In genomic region chr2:187509667-187510417, GRCh38 we compare ENCODE assay signal across 19 cellular contexts. TPM values are rescaled to one million over a fixed set of nuclear protein-coding genes. Genes with fewer than 3 reads are reported as not detected.
DNase-seq lines count a peak whose midpoint lies in the region; ATAC-seq, FAIRE-seq and TF ChIP-seq lines count a peak whose summit lies in the region.
"Had no signal": no experiment of that assay in that cellular context is flagged by ENCODE, and none has a peak within 500 bp of the region (broad histone marks: within the 10 kb centered on the region; RNA-seq: fewer than 3 reads in every experiment).

No MANE protein-coding gene starts in this region.

- H3F3A ChIP-seq in GM23338 (replicated peaks; ENCODE audit: low read depth) (no peaks in the 10 kb centered on the region), neural progenitor cell (ENCODE audit: low read depth) (peaks cover 35% of the 10 kb centered on the region)

- H3K36me3 ChIP-seq in GM23338 (ENCODE audit: insufficient read depth) (no peaks in the 10 kb centered on the region), H1 (ENCODE audit: control insufficient read depth in 2 of 4, insufficient read depth in 4 of 4, low read length in 3 of 4) (no peaks in the 10 kb centered on the region), neural progenitor cell (no peaks in the 10 kb centered on the region), left lung (no peaks in the 10 kb centered on the region)
- H3K36me3 ChIP-seq: adrenal gland, heart left ventricle, thyroid gland had no signal

- TF ChIP-seq CTCF in GM23338 (conservative IDR thresholded peaks at IDR 0.05; ENCODE audit: low read depth in 2 of 2) (no peak), H1 (IDR thresholded peaks at IDR 0.05; ENCODE audit: control extremely low read depth in 1 of 3, insufficient read depth in 1 of 3, low read depth in 1 of 3, low read length in 3 of 3) (no peak), neural progenitor cell (IDR thresholded peaks at IDR 0.05) (no peak), GM10248 (IDR thresholded peaks at IDR 0.05; ENCODE audit: control extremely low read depth, extremely low read depth, low read depth, missing control alignments) (no peak), left lung (IDR thresholded peaks at IDR 0.05) (no peak)

- peaks cover 8% of the 10 kb centered on the region; the same call in 1 of the 2 replicates for H3K9me2 ChIP-seq in GM23338 (ENCODE audit: insufficient read depth)

- no peak for ATAC-seq in GM23338
- ATAC-seq in left lung = no peak
- ATAC-seq in GM21528 (IDR thresholded peaks at IDR 0.05; ENCODE audit: low FRiP score, unreplicated experiment) = no peak
- ATAC-seq: natural killer cell had no signal

- no peak overlapping the region for H2BK120ac ChIP-seq in H1 (replicated peaks; ENCODE audit: low read depth, low read length)

- H2BK20ac ChIP-seq in H1 (ENCODE audit: low read length) = no peak overlapping the region; the same call in 1 of the 2 replicates

- H4K8ac ChIP-seq in H1 (ENCODE audit: extremely low read depth, insufficient read depth, low read length) = no peak overlapping the region

- H4K5ac ChIP-seq in H1 (ENCODE audit: insufficient read length, low read depth, low read length) = no peak overlapping the region

- H3K4ac ChIP-seq in H1 (replicated peaks; ENCODE audit: insufficient read length, low read depth, low read length) = no peak overlapping the region

- no peak overlapping the region for H2BK12ac ChIP-seq in H1 (ENCODE audit: low read depth, low read length)

- H3K36me3 Mint-ChIP-seq in GM23338 (ENCODE audit: low read depth) = peaks cover 5% of the 10 kb centered on the region; the same call in 1 of the 3 replicates
- peaks cover 15% of the 10 kb centered on the region for H3K36me3 Mint-ChIP-seq in neural progenitor cell
- H3K36me3 Mint-ChIP-seq: natural killer cell had no signal

- H3K4me2 ChIP-seq in GM23338 (peak overlapping the region; percentile 72), H1 (ENCODE audit: insufficient read depth in 1 of 2, low read depth in 2 of 2, low read length in 2 of 2) (no peak overlapping the region), neural progenitor cell (peak overlapping the region; percentile 62)

- peaks cover 29% of the 10 kb centered on the region for H3K4me1 ChIP-seq in GM23338 (ENCODE audit: insufficient read depth)
- H3K4me1 ChIP-seq in H1 (replicated peaks in 1 of 4; ENCODE audit: control insufficient read depth in 3 of 4, insufficient read depth in 4 of 4, low read length in 3 of 4) = peaks cover 2 to 11% (median 9%) of the 10 kb centered on the region in 4 experiments
- peaks cover 48% of the 10 kb centered on the region for H3K4me1 ChIP-seq in neural progenitor cell
- no peaks in the 10 kb centered on the region for H3K4me1 ChIP-seq in left lung
- H3K4me1 ChIP-seq: adrenal gland, thyroid gland had no signal

- H3K27ac Mint-ChIP-seq in GM23338 = no peak overlapping the region
- peak overlapping the region; percentile 79 for H3K27ac Mint-ChIP-seq in neural progenitor cell
- H3K27ac Mint-ChIP-seq: activated B cell treated with CpG ODN at 0.5 μM for 24 hours, natural killer cell had no signal

- no peak for TF ChIP-seq POLR2A in H1 (IDR thresholded peaks at IDR 0.05; ENCODE audit: control extremely low read depth in 1 of 2, low read depth in 2 of 2, low read length in 2 of 2)

- H3K79me2 ChIP-seq in GM23338 (replicated peaks; ENCODE audit: insufficient read depth) = no peaks in the 10 kb centered on the region
- no peaks in the 10 kb centered on the region for H3K79me2 ChIP-seq in H1 (ENCODE audit: control insufficient read depth in 1 of 2, insufficient read depth in 2 of 2, low read length in 2 of 2)
- H3K79me2 ChIP-seq in neural progenitor cell (ENCODE audit: low read depth) = peaks cover 6% of the 10 kb centered on the region

- H3K9ac ChIP-seq in H1 (replicated peaks in 1 of 4; ENCODE audit: extremely low read depth in 1 of 4, low read depth in 3 of 4, low read length in 3 of 4) (no peak overlapping the region), neural progenitor cell (no peak overlapping the region)

- no peaks in the 10 kb centered on the region for H3K79me1 ChIP-seq in H1 (ENCODE audit: low read depth, low read length)

- DNase-seq in GM23338 (ENCODE audit: low spot score) (no peak), OCI-M1 (lab: John Stamatoyannopoulos, UW) (peak; percentile 87), H1 (ENCODE audit: low read depth in 1 of 2, low spot score in 2 of 2) (no peak), neural progenitor cell (ENCODE audit: low spot score) (no peak), GM10248 (ENCODE audit: extremely low spot score) (no peak), left lung (no peak), NCI-H2227 treated with DMSO at 0.1 percent for 48 hours (lab: John Stamatoyannopoulos, UW) (no peak)
- DNase-seq: activated B cell treated with CpG ODN at 0.5 μM for 24 hours, adrenal gland, cerebellar nuclear complex, heart left ventricle, natural killer cell, NCI-H1092 treated with DMSO at 0.1 percent for 48 hours, NCI-H226, thyroid gland had no signal

- CTCF ChIA-PET in H1 (lab: Charles Lee; ENCODE audit: partially characterized antibody) (interaction anchor here (4.1 kb wide), 1 partner anchor 10 kb away, joined by 16 read pairs; no protein-coding TSS in a partner anchor), GM10248 (lab: Yijun Ruan, JAX) (interaction anchor here (1.1 kb wide), 1 partner anchor 10 kb away, joined by 4 read pairs; no protein-coding TSS in a partner anchor)

- H3K9me3 ChIP-seq in H1 (ENCODE audit: insufficient read depth in 2 of 2, low read depth in 1 of 2, low read length in 1 of 2) (no peaks in the 10 kb centered on the region), neural progenitor cell (ENCODE audit: low read depth) (no peaks in the 10 kb centered on the region), left lung (peaks cover 0 to 9% of the 10 kb centered on the region in 2 donors)
- H3K9me3 ChIP-seq: adrenal gland, thyroid gland had no signal

- 0 out of 2 replicates have a peak overlapping the region, but pooled peaks have one; percentile 63 for H2AFZ ChIP-seq in GM23338
- H2AFZ ChIP-seq in H1 (ENCODE audit: low read length) = no peak overlapping the region
- H2AFZ ChIP-seq in neural progenitor cell (replicated peaks) = no peak overlapping the region

- H3K27me3 ChIP-seq in GM23338 (ENCODE audit: insufficient read depth) (no peaks in the 10 kb centered on the region), H1 (replicated peaks in 1 of 4; ENCODE audit: control insufficient read depth in 3 of 4, extremely low read depth in 1 of 4, insufficient read depth in 3 of 4, low read length in 3 of 4) (no peaks in the 10 kb centered on the region), neural progenitor cell (no peaks in the 10 kb centered on the region), left lung (no peaks in the 10 kb centered on the region)
- H3K27me3 ChIP-seq: adrenal gland, heart left ventricle, thyroid gland had no signal

- H3K27me3 Mint-ChIP-seq in GM23338 (ENCODE audit: insufficient read depth, low read depth, poor library complexity) (peaks cover 2% of the 10 kb centered on the region), neural progenitor cell (ENCODE audit: insufficient read depth, low read depth) (no peaks in the 10 kb centered on the region)
- H3K27me3 Mint-ChIP-seq: activated B cell treated with CpG ODN at 0.5 μM for 24 hours had no signal

- peak overlapping the region; percentile 47 for H3K23ac ChIP-seq in H1 (ENCODE audit: insufficient read length)

- WGBS in H1 (ENCODE audit: extremely low coverage in 1 of 2, insufficient coverage in 1 of 2, insufficient read length in 1 of 2, insufficient replicate concordance in 2 of 2, low coverage in 1 of 2, low lambda C conversion rate in 2 of 2, missing lambda C conversion rate in 1 of 2), 2 experiments = 87% methylated on average over 4 of the region's 4 CpGs; no CpG with 5 or more reads in 1 of the 2 experiments

- H3K14ac ChIP-seq in H1 (ENCODE audit: insufficient read length) = no peak overlapping the region

- no peaks in the 10 kb centered on the region for H4K20me1 ChIP-seq in GM23338 (replicated peaks; ENCODE audit: insufficient read depth)
- no peaks in the 10 kb centered on the region for H4K20me1 ChIP-seq in H1 (replicated peaks in 1 of 2; ENCODE audit: control insufficient read depth in 1 of 2, insufficient read depth in 2 of 2, low read length in 2 of 2)
- H4K20me1 ChIP-seq in neural progenitor cell (ENCODE audit: low read depth) = no peaks in the 10 kb centered on the region

- H3K23me2 ChIP-seq in H1 (ENCODE audit: low read depth, low read length) = no peaks in the 10 kb centered on the region

- TF ChIP-seq RAD21 in H1 (IDR thresholded peaks at IDR 0.05 in 1 of 2, conservative IDR thresholded peaks at IDR 0.05 in 1 of 2; ENCODE audit: low read depth in 2 of 2, low read length in 2 of 2) = no peak

- no peak overlapping the region for H2BK5ac ChIP-seq in H1 (ENCODE audit: low read depth, low read length)

- FAIRE-seq in H1 (lab: Jason Lieb, UNC) = no peak
- FAIRE-seq: GM12892 had no signal

- no peak overlapping the region for H3K56ac ChIP-seq in H1 (replicated peaks; ENCODE audit: insufficient read length, low read depth, low read length)

- 0 out of 2 replicates have a peak overlapping the region, but pooled peaks have one; percentile 18 for H3K4me3 ChIP-seq in GM23338
- H3K4me3 ChIP-seq in H1 (ENCODE audit: extremely low read depth in 1 of 4, insufficient read depth in 2 of 4, low read depth in 3 of 4, low read length in 4 of 4) = no peak overlapping the region
- H3K4me3 ChIP-seq in neural progenitor cell = no peak overlapping the region
- H3K4me3 ChIP-seq in left lung = no peak overlapping the region
- H3K4me3 ChIP-seq: adrenal gland, heart left ventricle, SK-N-MC, thyroid gland had no signal

- no peak overlapping the region for H2AK5ac ChIP-seq in H1 (ENCODE audit: low read depth, low read length)

- H3K9me3 Mint-ChIP-seq in GM23338 = peaks cover 8% of the 10 kb centered on the region; the same call in 2 of the 3 replicates
- H3K9me3 Mint-ChIP-seq in neural progenitor cell = peaks cover 45% of the 10 kb centered on the region
- H3K9me3 Mint-ChIP-seq: activated B cell treated with CpG ODN at 0.5 μM for 24 hours, natural killer cell had no signal

- no peak overlapping the region for H3K18ac ChIP-seq in H1 (ENCODE audit: extremely low read depth, low read length)

- intact Hi-C loops in left lung (cut with DNase I) = no loop called here

- H3K4me3 Mint-ChIP-seq in GM23338 = no peak overlapping the region
- H3K4me3 Mint-ChIP-seq in neural progenitor cell = no peak overlapping the region
- H3K4me3 Mint-ChIP-seq: activated B cell treated with CpG ODN at 0.5 μM for 24 hours, natural killer cell had no signal

- POLR2A ChIA-PET in H1 (lab: Charles Lee; ENCODE audit: partially characterized antibody) = no interaction called here
- POLR2A ChIA-PET in GM10248 (lab: Yijun Ruan, JAX) = no interaction called here

- TF ChIP-seq EP300 in H1 (IDR thresholded peaks at IDR 0.05; ENCODE audit: borderline replicate concordance in 1 of 2, low read depth in 2 of 2, low read length in 2 of 2) = no peak

- H3K27ac ChIP-seq in GM23338 (ENCODE audit: low read depth) (no peak overlapping the region), H1 (ENCODE audit: low read depth, low read length) (no peak overlapping the region; the same call in 1 of the 2 replicates), neural progenitor cell (peak overlapping the region; percentile 51), left lung (peak overlapping the region in 1 of 2 donors; percentile 46)
- H3K27ac ChIP-seq: adrenal gland, C4-2B, heart left ventricle, SK-N-MC, thyroid gland had no signal

- no peak overlapping the region for H4K91ac ChIP-seq in H1 (replicated peaks; ENCODE audit: insufficient read length, low read length)

- H2BK15ac ChIP-seq in H1 (ENCODE audit: low read length) = no peak overlapping the region

- H3K4me1 Mint-ChIP-seq in GM23338 (peaks cover 35% of the 10 kb centered on the region), neural progenitor cell (peaks cover 22% of the 10 kb centered on the region)
- H3K4me1 Mint-ChIP-seq: activated B cell treated with CpG ODN at 0.5 μM for 24 hours had no signal

RNA-seq across cellular contexts. Expression of gene TFPI, which starts 44.4 kb away (rescaled TPM):
- 0.58 and 1.8 TPM in 2 replicates for total RNA-seq in GM23338 (2014; rRNA removed; shearing (Covaris generic))
- polyA plus RNA-seq in GM23338 (2016; fragmentation: Nextera tagmentation; extraction: Ambion mirVana) = 1.9 and 2.2 TPM in 2 replicates
- total RNA-seq in H1 (2021; fragmentation: NEBNext Ultra II Directional; extraction: Animal tissue kit (Norgen Biotek cat#: 25700)) = 6.8 and 7.1 TPM in 2 replicates
- 0.71 and 2.0 TPM in 2 replicates for polyA plus RNA-seq in H1 (2011; rRNA removed)
- polyA plus RNA-seq in H1 (2011; cell fraction: cytosol; rRNA removed) = 0.89 TPM
- polyA plus RNA-seq in H1 (2011; cell fraction: nucleus; rRNA removed) = 1.0 TPM
- 3.1 to 9.6 TPM (median 3.9 TPM) in 4 replicates for polyA plus RNA-seq in H1 (2012, experiment 1 of 2)
- 0.25 TPM for polyA plus RNA-seq in H1 (2012, experiment 2 of 2)
- polyA plus RNA-seq in H1 (2013, experiment 1 of 2) = 6.4 TPM
- polyA plus RNA-seq in H1 (2013, experiment 2 of 2) = 6.3 TPM
- 2.4 and 3.7 TPM in 2 replicates for polyA minus RNA-seq in H1 (2011; rRNA and poly(A)+ RNA removed)
- 3.3 TPM for polyA minus RNA-seq in H1 (2011; cell fraction: cytosol; rRNA and poly(A)+ RNA removed)
- polyA minus RNA-seq in H1 (2011; cell fraction: nucleus; rRNA and poly(A)+ RNA removed) = 5.6 TPM
- 12.9 and 16.6 TPM in 2 replicates for total RNA-seq in neural progenitor cell (ENCODE audit: low replicate concordance)
- 100 to 1,000 TPM; 187 to 300 TPM for total RNA-seq in left lung
- total RNA-seq: activated B cell treated with CpG ODN at 0.5 μM for 24 hours had no signal

Comparison
In these comparisons a context has a peak if more than half of its experiments do, and no peak if none do; other contexts are left out.
1. H3K4me2 ChIP-seq: peak in GM23338 (single experiment) and neural progenitor cell (single experiment); none in H1 (0 of 2).
2. RNA of gene TFPI, which starts 44.4 kb away (total RNA-seq): 187 to 300 TPM in left lung; 12.9 to 16.6 TPM in neural progenitor cell, 6.8 to 7.1 TPM in H1 and 0.58 to 1.8 TPM in GM23338; every median in the first group is over 10 times any median in the second.